In the genomic region with DNA sequence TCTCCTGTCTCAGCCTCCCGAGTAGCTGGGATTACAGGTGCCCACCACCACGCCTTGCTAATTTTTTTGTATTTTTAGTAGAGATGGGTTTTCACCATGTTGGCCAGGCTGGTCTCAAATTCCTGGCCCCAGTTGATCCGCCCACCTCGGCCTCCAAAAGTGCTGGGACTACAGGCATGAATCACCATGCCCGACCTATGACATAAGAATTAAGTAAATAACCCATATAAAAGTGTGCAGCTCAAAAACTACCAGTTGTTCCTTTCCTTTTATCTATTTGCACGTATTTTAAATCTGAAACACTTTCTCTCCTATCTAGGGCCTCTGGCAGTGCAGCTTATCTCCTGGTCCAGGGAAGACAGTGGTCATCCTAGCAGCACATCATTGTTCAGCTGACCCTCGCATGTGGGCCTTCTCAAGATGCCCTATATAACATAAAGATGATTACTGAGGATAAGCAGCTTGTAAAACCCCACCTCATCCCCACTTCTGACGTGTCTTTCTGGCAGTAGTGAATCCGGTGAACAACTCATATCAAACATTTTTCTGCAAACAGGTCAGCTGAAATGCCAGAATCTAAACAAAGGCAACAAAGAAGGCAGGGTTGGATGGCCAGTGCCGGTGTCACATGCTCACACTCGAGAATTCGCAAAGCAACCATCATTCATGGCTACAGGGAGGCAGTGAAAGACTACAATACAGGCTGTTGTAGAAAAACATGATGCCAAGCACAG, we compare ENCODE assay signal across 14 cellular contexts. TPM values are rescaled to one million over a fixed set of nuclear protein-coding genes. Genes with fewer than 3 reads are reported as not detected.
DNase-seq lines count a peak whose midpoint lies in the region; ATAC-seq and TF ChIP-seq lines count a peak whose summit lies in the region.
"Had no signal": no experiment of that assay in that cellular context is flagged by ENCODE, and none has a peak within 500 bp of the region (broad histone marks: within the 10 kb centered on the region; RNA-seq: fewer than 3 reads in every experiment).

No MANE protein-coding gene starts in this region.

- DNase-seq in Ammon's horn (ENCODE audit: low spot score) = peak; percentile 70
- DNase-seq in M059J (ENCODE audit: low read depth) = peak; percentile 86
- DNase-seq in dorsolateral prefrontal cortex = peak in 3 of 10 donors; percentile 27 to 57 (median 34)
- peak in 36 of 56 donors; percentile 6 to 68 (median 18) for DNase-seq in nucleus accumbens (lab: John Stamatoyannopoulos, UW)
- DNase-seq in body of pancreas = no peak
- DNase-seq in spleen = no peak
- DNase-seq: activated CD4-positive, alpha-beta memory T cell treated with anti-CD3 and anti-CD28 coated beads, Interleukin-2, amount 10 ng/mL, durations not matched to agents 7 days and 5 days; CD4-positive, CD25-positive, alpha-beta regulatory T cell; effector memory CD4-positive, alpha-beta T cell; NCI-H2081 treated with DMSO at 0.1 percent for 48 hours; T-helper 1 cell; tibial artery had no signal

- ATAC-seq in HG02981 (IDR thresholded peaks at IDR 0.05; ENCODE audit: unreplicated experiment) = no peak
- ATAC-seq in body of pancreas = no peak
- no peak for ATAC-seq in HG02852 (IDR thresholded peaks at IDR 0.05; ENCODE audit: unreplicated experiment)

- H3K27me3 ChIP-seq in dorsolateral prefrontal cortex (no peaks in the 10 kb centered on the region), body of pancreas (no peaks in the 10 kb centered on the region), spleen (replicated peaks in 1 of 7) (no peaks in the 10 kb centered on the region)
- H3K27me3 ChIP-seq: tibial artery had no signal

- no peaks in the 10 kb centered on the region for H3K9me3 ChIP-seq in body of pancreas
- H3K9me3 ChIP-seq in spleen = no peaks in the 10 kb centered on the region
- H3K9me3 ChIP-seq: tibial artery had no signal

- H3K27ac ChIP-seq in dorsolateral prefrontal cortex (peak overlapping the region in 48 of 59 donors; percentile 11 to 85 (median 61)), body of pancreas (no peak overlapping the region), spleen (no peak overlapping the region)
- H3K27ac ChIP-seq: tibial artery had no signal

- no peaks in the 10 kb centered on the region for H3K4me1 ChIP-seq in body of pancreas
- H3K4me1 ChIP-seq in spleen = peaks cover 0 to 11% (median 7%) of the 10 kb centered on the region in 6 donors

- intact Hi-C loops in dorsolateral prefrontal cortex (cut with DNase I) = no loop called here
- intact Hi-C loops in body of pancreas (cut with DNase I) = no loop called here
- intact Hi-C loops in spleen (cut with DNase I; ENCODE audit: low total_unique reads) = no loop called here

- H3K36me3 ChIP-seq in body of pancreas (replicated peaks in 1 of 2; ENCODE audit: insufficient read depth in 1 of 2, low read depth in 2 of 2) (no peaks in the 10 kb centered on the region), spleen (peaks cover 0 to 55% (median 6%) of the 10 kb centered on the region in 6 donors)

- peak overlapping the region in 2 of 59 donors; percentile 13 to 20 for H3K4me3 ChIP-seq in dorsolateral prefrontal cortex
- no peak overlapping the region for H3K4me3 ChIP-seq in body of pancreas
- H3K4me3 ChIP-seq in spleen = no peak overlapping the region
- H3K4me3 ChIP-seq: tibial artery had no signal

- TF ChIP-seq POLR2A in body of pancreas (IDR thresholded peaks at IDR 0.05) = no peak
- TF ChIP-seq POLR2A in spleen (IDR thresholded peaks at IDR 0.05) = no peak

- 90 to 93% methylated on average over 12 of the region's 12 CpGs for WGBS in body of pancreas, 2 donors
- 90 to 97% (median 95%) methylated on average over 12 of the region's 12 CpGs for WGBS in spleen, 5 donors

- TF ChIP-seq CTCF in dorsolateral prefrontal cortex (IDR thresholded peaks at IDR 0.05 in 54 of 56, conservative IDR thresholded peaks at IDR 0.05 in 2 of 56; ENCODE audit: low read depth in 1 of 56, partially characterized antibody in 56 of 56) (peak in 4 of 56 donors; percentile 7 to 31 (median 9)), body of pancreas (IDR thresholded peaks at IDR 0.05) (no peak), spleen (IDR thresholded peaks at IDR 0.05 in 8 of 11, conservative IDR thresholded peaks at IDR 0.05 in 3 of 11) (no peak)

RNA-seq across cellular contexts. Expression of a gene that starts 36.0 kb away (rescaled TPM):
- 0.07 and 0.57 TPM in 2 replicates for total RNA-seq in M059J (2014; rRNA removed; shearing (Covaris generic))
- total RNA-seq in dorsolateral prefrontal cortex = 100 to 1,000 TPM in 53 of 120 experiments, 10 to 100 TPM in 67; 23.0 to 157 (median 95.0) TPM
- 10 to 100 TPM in 1 of 2 donors, 1 to 10 TPM in 1; 1.8 to 13.5 TPM for total RNA-seq in body of pancreas
- total RNA-seq in spleen = 1 to 10 TPM; 4.2 to 8.6 (median 6.5) TPM
- polyA plus RNA-seq in spleen = 1 to 10 TPM in 2 of 3 donors, under 1 TPM in 1; 1.00 to 1.7 (median 1.3) TPM

Comparison
In these comparisons a context has a peak if more than half of its experiments do, and no peak if none do; other contexts are left out.
1. DNase-seq: peak in Ammon's horn (single experiment), M059J (single experiment) and nucleus accumbens (36 of 56); none in body of pancreas (0 of 4) and spleen (single experiment).
2. H3K27ac ChIP-seq: peak in dorsolateral prefrontal cortex (48 of 59); none in body of pancreas (0 of 4) and spleen (0 of 8).